In the genomic region with DNA sequence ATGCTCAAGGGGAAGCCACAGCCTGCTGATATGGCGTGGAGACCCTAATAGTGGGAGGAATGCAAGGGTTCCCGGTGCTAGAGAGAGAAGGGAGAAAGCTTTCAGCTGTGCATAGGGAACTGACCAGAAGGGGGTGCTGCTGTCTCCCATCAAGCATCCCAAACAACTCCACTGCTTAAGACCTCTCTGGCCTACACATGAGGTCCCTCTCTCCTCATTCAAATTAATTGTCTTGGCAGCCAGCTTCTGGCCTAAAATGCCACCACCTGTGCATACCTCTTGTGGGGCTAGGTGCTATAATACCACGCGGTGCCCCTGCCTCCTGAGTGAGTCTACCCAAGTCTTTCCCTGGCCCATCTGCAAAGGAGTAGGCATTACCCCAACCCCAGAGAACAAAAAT, we compare ENCODE assay signal across 8 cellular contexts. TPM values are rescaled to one million over a fixed set of nuclear protein-coding genes. Genes with fewer than 3 reads are reported as not detected.
A peak's percentile ranks its signal among the peaks of the same experiment; 100 is the strongest.
DNase-seq lines count a peak whose midpoint lies in the region; ATAC-seq and TF ChIP-seq lines count a peak whose summit lies in the region.

No MANE protein-coding gene starts in this region.

- TF ChIP-seq CTCF in C4-2B (conservative IDR thresholded peaks at IDR 0.05) (peak; percentile 77), natural killer cell (IDR thresholded peaks at IDR 0.05) (peak; percentile 71), tibial artery (IDR thresholded peaks at IDR 0.05) (peak; percentile 68 to 72)

- no peak overlapping the region for H3K9ac ChIP-seq in GM23248

- H3K27me3 ChIP-seq in GM23248 (replicated peaks; ENCODE audit: insufficient read depth): no peaks in the 10 kb centered on the region
- peaks cover 0 to 31% of the 10 kb centered on the region in 2 donors for H3K27me3 ChIP-seq in tibial artery

- no peak overlapping the region for H3K4me3 ChIP-seq in GM23248
- no peak overlapping the region for H3K4me3 ChIP-seq in tibial artery

- peak; percentile 58 for ATAC-seq in esophagus mucosa
- peak; percentile 78 to 97 (median 84) for ATAC-seq in natural killer cell
- no peak for ATAC-seq in GM19463 (IDR thresholded peaks at IDR 0.05; ENCODE audit: unreplicated experiment)

- in situ Hi-C loops in GM23248 (cut with MboI): no loop called here

- DNase-seq in GM23248: peak; percentile 79
- peak; percentile 79 for DNase-seq in NCI-H748 (lab: John Stamatoyannopoulos, UW; ENCODE audit: unreplicated experiment)
- DNase-seq in activated CD8-positive, alpha-beta memory T cell treated with anti-CD3 and anti-CD28 coated beads, Interleukin-2, amount 50 U/mL, for 4 hours: peak; percentile 57
- DNase-seq in natural killer cell: peak; percentile 53
- peak in 1 of 2 donors; percentile 68 for DNase-seq in tibial artery

- H3K9me3 ChIP-seq in GM23248 (ENCODE audit: low read depth): no peaks in the 10 kb centered on the region
- no peaks in the 10 kb centered on the region for H3K9me3 ChIP-seq in tibial artery

- no peaks in the 10 kb centered on the region for H3K9me2 ChIP-seq in GM23248 (ENCODE audit: insufficient read depth)

- H3K4me3 Mint-ChIP-seq in natural killer cell: peak overlapping the region; percentile 35

- no peaks in the 10 kb centered on the region for H3K9me3 Mint-ChIP-seq in natural killer cell

- H3K4me1 ChIP-seq in GM23248 (ENCODE audit: insufficient read depth): no peaks in the 10 kb centered on the region
- peaks cover 0 to 15% (median 0%) of the 10 kb centered on the region in 4 donors for H3K4me1 ChIP-seq in tibial artery

- no peaks in the 10 kb centered on the region for H3K79me2 ChIP-seq in GM23248 (ENCODE audit: insufficient read depth)

- WGBS in GM23248 (ENCODE audit: low coverage in 1 of 2, low lambda C conversion rate in 2 of 2, missing lambda C conversion rate in 2 of 2), 2 experiments: 22 to 30% methylated on average over 4 of the region's 4 CpGs

- H3K4me2 ChIP-seq in GM23248 (ENCODE audit: unreplicated experiment): no peak overlapping the region

- H3K27ac Mint-ChIP-seq in natural killer cell: no peak overlapping the region

- peaks cover 0 to 4% of the 10 kb centered on the region in 2 donors for H3K4me1 Mint-ChIP-seq in natural killer cell

- H3K36me3 ChIP-seq in GM23248 (ENCODE audit: low read depth): no peaks in the 10 kb centered on the region; the same call in 1 of the 2 replicates
- H3K36me3 ChIP-seq in tibial artery: peaks cover 0 to 18% (median 3%) of the 10 kb centered on the region in 3 donors

- no peaks in the 10 kb centered on the region for H3K27me3 Mint-ChIP-seq in natural killer cell (ENCODE audit: low read depth in 2 of 2)

- H3K36me3 Mint-ChIP-seq in natural killer cell: no peaks in the 10 kb centered on the region

- no peak overlapping the region for H3K27ac ChIP-seq in C4-2B
- no peak overlapping the region for H3K27ac ChIP-seq in GM23248
- no peak overlapping the region for H3K27ac ChIP-seq in tibial artery

- H4K20me1 ChIP-seq in GM23248 (ENCODE audit: insufficient read depth): no peaks in the 10 kb centered on the region

- no peak overlapping the region for H2AFZ ChIP-seq in GM23248

- intact Hi-C loops in natural killer cell (cut with micrococcal nuclease): loop anchor here (1.0 kb wide), 2 partner anchors 102 to 332 kb away; no protein-coding TSS in a partner anchor
- intact Hi-C loops in tibial artery (cut with DNase I; ENCODE audit: low total_unique reads): no loop called here

- no peaks in the 10 kb centered on the region for H3F3A ChIP-seq in GM23248 (ENCODE audit: insufficient read depth)

RNA-seq across cellular contexts. Expression of gene ADISSP, which starts 14.5 kb away (rescaled TPM):
- total RNA-seq in GM23248 (2014; rRNA removed; shearing (Covaris generic)): 44.9 and 49.1 TPM in 2 replicates
- polyA plus RNA-seq in GM23248 (2016; fragmentation: Nextera tagmentation; extraction: Ambion mirVana): 62.6 and 65.4 TPM in 2 replicates
- total RNA-seq in esophagus mucosa: 29.1 TPM
- total RNA-seq in natural killer cell: 10 to 100 TPM; 10.1 to 13.5 (median 12.3) TPM

RNA-seq across cellular contexts. Expression of gene HSPA12B, which starts 20.6 kb away (rescaled TPM):
- not detected in 2 replicates for total RNA-seq in GM23248 (2014; rRNA removed; shearing (Covaris generic))
- 0.06 and 0.11 TPM in 2 replicates for polyA plus RNA-seq in GM23248 (2016; fragmentation: Nextera tagmentation; extraction: Ambion mirVana)
- total RNA-seq in esophagus mucosa (1.2 TPM), natural killer cell (not detected)

RNA-seq across cellular contexts. Expression of gene SPEF1, which starts 28.1 kb away (rescaled TPM):
- total RNA-seq in GM23248 (2014; rRNA removed; shearing (Covaris generic)): not detected in 2 replicates
- polyA plus RNA-seq in GM23248 (2016; fragmentation: Nextera tagmentation; extraction: Ambion mirVana): 0.11 TPM in 1 of 2 replicates, not detected in the other
- not detected for total RNA-seq in esophagus mucosa
- under 1 TPM in 1 of 3 donors, not detected in 2; 0.23 TPM for total RNA-seq in natural killer cell

RNA-seq across cellular contexts. Expression of gene CENPB, which starts 33.4 kb away (rescaled TPM):
- total RNA-seq in GM23248 (2014; rRNA removed; shearing (Covaris generic)): 134 and 153 TPM in 2 replicates
- 4.5 and 4.6 TPM in 2 replicates for polyA plus RNA-seq in GM23248 (2016; fragmentation: Nextera tagmentation; extraction: Ambion mirVana)
- total RNA-seq in esophagus mucosa (50.8 TPM), natural killer cell (10 to 100 TPM; 46.7 to 62.6 (median 55.4) TPM)

RNA-seq across cellular contexts. Expression of gene SIGLEC1, which starts 40.7 kb away (rescaled TPM):
- not detected in 2 replicates for total RNA-seq in GM23248 (2014; rRNA removed; shearing (Covaris generic))
- polyA plus RNA-seq in GM23248 (2016; fragmentation: Nextera tagmentation; extraction: Ambion mirVana): not detected in 2 replicates
- total RNA-seq in esophagus mucosa: 0.80 TPM
- total RNA-seq in natural killer cell: under 1 TPM; 0.09 to 0.36 (median 0.30) TPM
